9 cellular contexts compared by ENCODE assay signal in the genomic region with DNA sequence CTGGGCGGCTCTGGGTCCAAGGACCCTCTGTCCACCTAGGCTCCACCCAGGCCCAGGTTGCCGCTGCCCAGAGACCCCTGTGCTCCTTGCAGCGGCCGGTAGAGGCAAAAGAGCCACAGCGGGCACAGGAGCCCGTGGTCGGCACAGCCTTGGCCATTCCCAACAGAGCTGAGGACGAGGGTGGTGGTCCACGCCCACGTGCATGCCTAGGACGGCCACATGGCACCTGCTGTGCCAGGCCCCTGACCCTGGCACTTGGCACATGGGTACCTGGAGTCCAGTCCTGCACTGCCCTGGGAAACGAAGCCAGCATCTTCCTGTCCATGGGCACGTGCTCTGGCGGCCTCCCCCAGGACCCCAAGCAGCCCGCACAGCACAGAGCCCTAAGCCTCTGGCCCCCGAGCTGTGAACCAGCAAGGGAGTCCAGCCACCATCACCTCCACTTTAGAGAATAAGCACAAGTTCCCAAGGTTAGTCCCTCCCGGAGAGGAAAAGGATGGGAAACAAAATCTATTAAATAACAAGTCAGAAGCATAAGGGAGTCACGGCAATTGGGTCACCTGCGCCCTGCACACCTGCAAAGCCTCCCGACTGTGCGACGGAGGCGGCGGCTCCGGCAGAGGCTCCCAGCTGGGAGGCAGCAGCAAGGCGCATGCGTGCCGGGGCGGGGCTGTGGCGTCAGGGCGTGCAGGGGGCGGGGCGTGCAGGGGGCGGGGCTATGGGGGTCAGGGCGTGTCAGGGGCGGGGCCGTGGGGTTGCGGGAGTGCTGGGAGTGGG. TPM values are rescaled to one million over a fixed set of nuclear protein-coding genes. Genes with fewer than 3 reads are reported as not detected.
DNase-seq lines count a peak whose midpoint lies in the region; ATAC-seq, FAIRE-seq and TF ChIP-seq lines count a peak whose summit lies in the region.
"Had no signal": no experiment of that assay in that cellular context is flagged by ENCODE, and none has a peak within 500 bp of the region (broad histone marks: within the 10 kb centered on the region; RNA-seq: fewer than 3 reads in every experiment).

No MANE protein-coding gene starts in this region.

- DNase-seq in NCI-H82 (lab: John Stamatoyannopoulos, UW), result peak; percentile 43
- no peak for DNase-seq in NCI-H82 treated with DMSO at 0.1 percent for 48 hours (lab: John Stamatoyannopoulos, UW; ENCODE audit: unreplicated experiment)
- peak in 5 of 7 donors; percentile 48 to 60 (median 52) for DNase-seq in adrenal gland
- no peak for DNase-seq in HepG2 (ENCODE audit: low spot score)
- DNase-seq in stimulated activated CD8-positive, alpha-beta memory T cell treated with anti-CD3 and anti-CD28 coated beads, Interleukin-15, amount 100 ng/mL, for 48 hours (ENCODE audit: low read depth in 2 of 2), result peak; percentile 19 to 52
- DNase-seq in cerebellar nuclear complex (lab: John Stamatoyannopoulos, UW), result no peak
- DNase-seq in superior temporal gyrus (ENCODE audit: extremely low spot score), result no peak

- no peaks in the 10 kb centered on the region for H4K20me1 ChIP-seq in HepG2 (ENCODE audit: insufficient read depth, low read length)
- H4K20me1 ChIP-seq: BLaER1 had no signal

- H3K4me1 ChIP-seq in adrenal gland (replicated peaks in 1 of 2) (no peaks in the 10 kb centered on the region), HepG2 (ENCODE audit: insufficient read depth, low read length) (peaks cover 33% of the 10 kb centered on the region)

- CTCF ChIA-PET in HepG2 (lab: Yijun Ruan, JAX; ENCODE audit: low intra/inter-chr PET ratio, low total read pairs), result no interaction called here

- H3K27ac ChIP-seq in adrenal gland (no peak overlapping the region), HepG2 (ENCODE audit: extremely low read length, insufficient read depth, low read length) (no peak overlapping the region)
- H3K27ac ChIP-seq: BLaER1 had no signal

- POLR2A ChIA-PET in HepG2 (lab: Yijun Ruan, JAX), result no interaction called here

- FAIRE-seq in HepG2 (lab: Jason Lieb, UNC), result no peak

- H3K36me3 ChIP-seq in adrenal gland (replicated peaks in 1 of 2), result no peaks in the 10 kb centered on the region
- H3K36me3 ChIP-seq in HepG2 (replicated peaks in 1 of 2; ENCODE audit: control insufficient read depth in 1 of 2, insufficient read depth in 2 of 2, low read length in 2 of 2), result no peaks in the 10 kb centered on the region
- H3K36me3 ChIP-seq: BLaER1 had no signal

- no peak overlapping the region for H3K9ac ChIP-seq in HepG2 (ENCODE audit: insufficient read depth, low read depth, low read length)
- H3K9ac ChIP-seq: BLaER1 had no signal

- no peak overlapping the region for H3K4me2 ChIP-seq in HepG2 (ENCODE audit: low read depth, low read length)

- H2AFZ ChIP-seq in HepG2 (ENCODE audit: low read length), result no peak overlapping the region

- H3K79me2 ChIP-seq in HepG2 (ENCODE audit: insufficient read depth, low read length), result no peaks in the 10 kb centered on the region

- H3K9me3 ChIP-seq in adrenal gland (replicated peaks in 1 of 3) (no peaks in the 10 kb centered on the region), HepG2 (ENCODE audit: low read length) (no peaks in the 10 kb centered on the region)
- H3K9me3 ChIP-seq: BLaER1 had no signal

- TF ChIP-seq EP300 in HepG2 (IDR thresholded peaks at IDR 0.05; ENCODE audit: low read depth in 2 of 2, low read length in 2 of 2) (no peak), HepG2 (CRISPR knock-in tag; IDR thresholded peaks at IDR 0.05; ENCODE audit: borderline replicate concordance) (no peak)

- in situ Hi-C loops in HepG2 (cut with HindIII; ENCODE audit: extremely low pct_ligation_motif_present, low pct_unique_long_range_greater_than_20kb), result no loop called here

- TF ChIP-seq CTCF in adrenal gland (IDR thresholded peaks at IDR 0.05) (no peak), HepG2 (CRISPR knock-in tag; IDR thresholded peaks at IDR 0.05) (no peak)

- no peak for ATAC-seq in HepG2

- BruUV-seq in HepG2 (replicated peaks; lab: Mats Ljungman, UMichigan), result no TSS peak

- WGBS in adrenal gland, 4 donors, result 54 to 79% (median 59%) methylated on average over 22 to 38 of the region's 38 CpGs
- 71% methylated on average over 26 of the region's 38 CpGs for WGBS in HepG2 (ENCODE audit: low lambda C conversion rate)

- intact Hi-C loops in adrenal gland (cut with DNase I), result no loop called here
- intact Hi-C loops in HepG2 (cut with micrococcal nuclease; ENCODE audit: unreplicated experiment), result no loop called here

- H3K27me3 ChIP-seq in adrenal gland, result no peaks in the 10 kb centered on the region
- no peaks in the 10 kb centered on the region for H3K27me3 ChIP-seq in HepG2 (ENCODE audit: control insufficient read depth in 1 of 2, insufficient read depth in 2 of 2, low read length in 2 of 2)
- H3K27me3 ChIP-seq: BLaER1 had no signal

- TF ChIP-seq RAD21 in HepG2 (CRISPR knock-in tag; IDR thresholded peaks at IDR 0.05), result no peak

- TF ChIP-seq POLR2A in Raji (IDR thresholded peaks at IDR 0.05; ENCODE audit: insufficient read depth, low read depth, low read length) (peak; percentile 34; the same call in 1 of the 2 replicates), adrenal gland (IDR thresholded peaks at IDR 0.05) (no peak), HepG2 (IDR thresholded peaks at IDR 0.05; ENCODE audit: insufficient read depth in 1 of 2, low read depth in 2 of 2, low read length in 2 of 2) (no peak)

- H3K4me3 ChIP-seq in adrenal gland, result no peak overlapping the region
- peak overlapping the region in 1 of 3 experiments; percentile 20; a peak in 2 of 6 replicates for H3K4me3 ChIP-seq in HepG2 (replicated peaks in 1 of 3; ENCODE audit: insufficient read depth in 1 of 3, low read depth in 2 of 3, low read length in 3 of 3)
- H3K4me3 ChIP-seq: BLaER1 had no signal

TF ChIP-seq in HepG2, 621 proteins besides CTCF, POLR2A, EP300 and RAD21:
- TF ChIP-seq ZNF484 (CRISPR knock-in tag; IDR thresholded peaks at IDR 0.05; ENCODE audit: borderline replicate concordance, low read depth) (no peak), MNT (IDR thresholded peaks at IDR 0.05) (peak; percentile 70)

RNA-seq across cellular contexts. Expression of gene STK32C, which starts 59.1 kb away (rescaled TPM):
- total RNA-seq in adrenal gland (10 to 100 TPM in 6 of 8 donors, 1 to 10 TPM in 2; 2.8 to 18.0 (median 15.9) TPM), HepG2 (2016; rRNA removed; fragmentation: Illumina TruSeq; extraction: Trizol) (18.9 and 19.4 TPM in 2 replicates)
- polyA plus RNA-seq in adrenal gland (10 to 100 TPM in 2 of 3 donors, 1 to 10 TPM in 1; 7.7 to 36.5 (median 22.8) TPM), HepG2 (2011; rRNA removed) (9.9 and 10.9 TPM in 2 replicates)
- 6.4 and 9.0 TPM in 2 replicates for total RNA-seq in HepG2 (2016; cell fraction: cytosol; rRNA removed; fragmentation: Illumina TruSeq; extraction: Trizol; ENCODE audit: low read depth)
- total RNA-seq in HepG2 (2016; cell fraction: insoluble cytoplasmic fraction; rRNA removed; fragmentation: Illumina TruSeq; extraction: Trizol), result 18.5 and 19.3 TPM in 2 replicates
- 13.9 and 14.9 TPM in 2 replicates for total RNA-seq in HepG2 (2016; cell fraction: membrane; rRNA removed; fragmentation: Illumina TruSeq; extraction: Trizol)
- 8.4 and 10.8 TPM in 2 replicates for total RNA-seq in HepG2 (2016; cell fraction: nucleus; rRNA removed; fragmentation: Illumina TruSeq; extraction: Trizol)
- polyA plus RNA-seq in HepG2 (2011; cell fraction: cytosol; rRNA removed), result 7.4 and 11.6 TPM in 2 replicates
- 13.7 and 17.7 TPM in 2 replicates for polyA plus RNA-seq in HepG2 (2011; cell fraction: nucleus; rRNA removed)
- polyA plus RNA-seq in HepG2 (2012), result 12.0 and 12.5 TPM in 2 replicates
- 9.3 and 10.8 TPM in 2 replicates for polyA plus RNA-seq in HepG2 (2016; cell fraction: cytosol; fragmentation: Illumina TruSeq; extraction: Trizol; ENCODE audit: low read depth)
- polyA plus RNA-seq in HepG2 (2016; cell fraction: insoluble cytoplasmic fraction; fragmentation: Illumina TruSeq; extraction: Trizol; ENCODE audit: low read depth), result 19.9 and 20.6 TPM in 2 replicates
- 11.2 and 12.1 TPM in 2 replicates for polyA plus RNA-seq in HepG2 (2016; cell fraction: membrane; fragmentation: Illumina TruSeq; extraction: Trizol; ENCODE audit: low read depth)
- 19.7 and 20.0 TPM in 2 replicates for polyA plus RNA-seq in HepG2 (2016; cell fraction: nucleus; fragmentation: Illumina TruSeq; extraction: Trizol; ENCODE audit: insufficient read depth, low read depth)
- polyA minus RNA-seq in HepG2 (2011; rRNA and poly(A)+ RNA removed; ENCODE audit: low replicate concordance), result 10.2 and 30.6 TPM in 2 replicates
- 4.4 and 5.4 TPM in 2 replicates for polyA minus RNA-seq in HepG2 (2011; cell fraction: cytosol; rRNA and poly(A)+ RNA removed)
- 6.1 and 7.1 TPM in 2 replicates for polyA minus RNA-seq in HepG2 (2011; cell fraction: nucleus; rRNA and poly(A)+ RNA removed)

Comparison
In these comparisons a context has a peak if more than half of its experiments do, and no peak if none do; other contexts are left out.
1. DNase-seq: peak in NCI-H82 (single experiment), adrenal gland (5 of 7) and stimulated activated CD8-positive, alpha-beta memory T cell treated with anti-CD3 and anti-CD28 coated beads, Interleukin-15, amount 100 ng/mL, for 48 hours (2 of 2); none in NCI-H82 treated with DMSO at 0.1 percent for 48 hours (single experiment), HepG2 (single experiment), cerebellar nuclear complex (0 of 2) and superior temporal gyrus (single experiment).